14 cellular contexts compared by ENCODE assay signal in genomic region chr6:166739655-166740318, GRCh38.
"Had no signal": no experiment of that assay in that cellular context is flagged by ENCODE, and none has a peak within 500 bp of the region (broad histone marks: within the 10 kb centered on the region; RNA-seq: fewer than 3 reads in every experiment).

No MANE protein-coding gene starts in this region.

- H3K4me1 ChIP-seq: psoas muscle, right lobe of liver had no signal

- H3K4me3 ChIP-seq: gastroesophageal sphincter, psoas muscle, right lobe of liver, spleen, thoracic aorta had no signal

- H3K27ac Mint-ChIP-seq: activated naive CD4-positive, alpha-beta T cell treated with anti-CD3 and anti-CD28 coated beads for 36 hours; activated naive CD8-positive, alpha-beta T cell treated with anti-CD3 and anti-CD28 coated beads, Interleukin-2, amount 50 U/mL, for 24 hours; activated T-helper 2 cell treated with anti-CD3 and anti-CD28 coated beads, Interferon-gamma antibody, Interleukin-2, Interleukin-4, amounts not matched to agents 10 μg/mL and 5 μg/mL and 100 μg/mL, durations not matched to agents 14 hours and 24 hours and 36 hours; WTC11 had no signal

- H3K27me3 ChIP-seq: gastroesophageal sphincter, right lobe of liver, spleen had no signal

- H3K4me3 Mint-ChIP-seq: activated naive CD4-positive, alpha-beta T cell treated with anti-CD3 and anti-CD28 coated beads for 36 hours; activated naive CD8-positive, alpha-beta T cell treated with anti-CD3 and anti-CD28 coated beads, Interleukin-2, amount 50 U/mL, for 24 hours; neural crest cell; WTC11 had no signal

- H3K27me3 Mint-ChIP-seq: activated naive CD8-positive, alpha-beta T cell treated with anti-CD3 and anti-CD28 coated beads, Interleukin-2, amount 50 U/mL, for 24 hours had no signal

- H3K27ac ChIP-seq: psoas muscle, right lobe of liver, spleen, thoracic aorta had no signal

- H3K9me3 ChIP-seq: gastroesophageal sphincter, psoas muscle, right lobe of liver, thoracic aorta had no signal

- H3K36me3 ChIP-seq: gastroesophageal sphincter, right lobe of liver, spleen, thoracic aorta had no signal

- ATAC-seq: activated naive CD8-positive, alpha-beta T cell treated with anti-CD3 and anti-CD28 coated beads, Interleukin-2, amount 50 U/mL, for 24 hours; gastroesophageal sphincter; left ventricle myocardium superior; psoas muscle; right lobe of liver; WTC11 had no signal

- H3K4me1 Mint-ChIP-seq: activated naive CD8-positive, alpha-beta T cell treated with anti-CD3 and anti-CD28 coated beads, Interleukin-2, amount 50 U/mL, for 24 hours had no signal

- DNase-seq: activated CD4-positive, alpha-beta T cell treated with anti-CD3 and anti-CD28 coated beads for 48 hours; activated naive CD4-positive, alpha-beta T cell treated with anti-CD3 and anti-CD28 coated beads for 36 hours; activated naive CD8-positive, alpha-beta T cell treated with anti-CD3 and anti-CD28 coated beads, Interleukin-2, amount 50 U/mL, for 24 hours; aorta; kidney; left ventricle myocardium superior; psoas muscle; right lobe of liver; spleen had no signal

- H3K9me3 Mint-ChIP-seq: activated naive CD4-positive, alpha-beta T cell treated with anti-CD3 and anti-CD28 coated beads for 36 hours; activated naive CD8-positive, alpha-beta T cell treated with anti-CD3 and anti-CD28 coated beads, Interleukin-2, amount 50 U/mL, for 24 hours; activated T-helper 2 cell treated with anti-CD3 and anti-CD28 coated beads, Interferon-gamma antibody, Interleukin-2, Interleukin-4, amounts not matched to agents 10 μg/mL and 5 μg/mL and 100 μg/mL, durations not matched to agents 14 hours and 24 hours and 36 hours; neural crest cell had no signal
